In genomic region chr17:57889252-57889651, GRCh38 we compare ENCODE assay signal across 15 cellular contexts. TPM values are rescaled to one million over a fixed set of nuclear protein-coding genes. Genes with fewer than 3 reads are reported as not detected.
DNase-seq lines count a peak whose midpoint lies in the region; ATAC-seq and TF ChIP-seq lines count a peak whose summit lies in the region.
"Had no signal": no experiment of that assay in that cellular context is flagged by ENCODE, and none has a peak within 500 bp of the region (broad histone marks: within the 10 kb centered on the region; RNA-seq: fewer than 3 reads in every experiment).

No MANE protein-coding gene starts in this region.

- no peak for TF ChIP-seq EP300 in transverse colon (IDR thresholded peaks at IDR 0.05; ENCODE audit: low read depth)

- H3K4me1 ChIP-seq in Panc1 (ENCODE audit: control insufficient read depth, insufficient read depth, low read length), result peaks cover 54% of the 10 kb centered on the region
- H3K4me1 ChIP-seq in transverse colon, result peaks cover 43 to 56% (median 49%) of the 10 kb centered on the region in 4 donors
- H3K4me1 ChIP-seq in CD8-positive, alpha-beta memory T cell (ENCODE audit: insufficient read depth, low read length), result peaks cover 7% of the 10 kb centered on the region

- no peaks in the 10 kb centered on the region for H3K9me3 ChIP-seq in Panc1 (ENCODE audit: control insufficient read depth, insufficient read depth, low read depth, low read length)
- no peaks in the 10 kb centered on the region for H3K9me3 ChIP-seq in transverse colon
- no peaks in the 10 kb centered on the region for H3K9me3 ChIP-seq in CD8-positive, alpha-beta memory T cell (ENCODE audit: low read length)
- H3K9me3 ChIP-seq: mucosa of descending colon had no signal

- BruUV-seq in Panc1 (replicated peaks; lab: Mats Ljungman, UMichigan), result no TSS peak

- POLR2A ChIA-PET in Panc1 (lab: Charles Lee), result no interaction called here
- POLR2A ChIA-PET in CD8-positive, alpha-beta memory T cell (lab: Charles Lee), result interaction anchor here (1.3 kb wide), 1 partner anchor 108 kb away, joined by 3 read pairs; no protein-coding TSS in a partner anchor

- TF ChIP-seq POLR2A in transverse colon (IDR thresholded peaks at IDR 0.05), result no peak

- H3K27ac ChIP-seq in Panc1 (ENCODE audit: low read length) (peak overlapping the region; percentile 94), cingulate gyrus (ENCODE audit: low read depth, low read length) (peak overlapping the region; percentile 93), transverse colon (peak overlapping the region; percentile 88 to 98 (median 92))
- H3K27ac ChIP-seq in CD8-positive, alpha-beta memory T cell (ENCODE audit: low read depth, low read length), result no peak overlapping the region

- H3K27me3 Mint-ChIP-seq in nephron (ENCODE audit: low read depth) (no peaks in the 10 kb centered on the region), natural killer cell (ENCODE audit: low read depth in 2 of 2) (peaks cover 0 to 2% of the 10 kb centered on the region in 2 donors)
- H3K27me3 Mint-ChIP-seq in stimulated activated naive CD8-positive, alpha-beta T cell treated with anti-CD3 and anti-CD28 coated beads, Interleukin-15, amount 100 ng/mL, for 72 hours, result peaks cover 7% of the 10 kb centered on the region
- peaks cover 11 to 18% of the 10 kb centered on the region in 2 donors for H3K27me3 Mint-ChIP-seq in CD8-positive, alpha-beta memory T cell
- H3K27me3 Mint-ChIP-seq: activated naive CD4-positive, alpha-beta T cell treated with anti-CD3 and anti-CD28 coated beads, Interleukin-2, amount 50 U/mL, for 24 hours had no signal

- H3K4me3 ChIP-seq in Panc1 (ENCODE audit: low read depth in 2 of 2, low read length in 2 of 2), result no peak overlapping the region
- no peak overlapping the region for H3K4me3 ChIP-seq in transverse colon
- H3K4me3 ChIP-seq in CD8-positive, alpha-beta memory T cell (ENCODE audit: low read length), result no peak overlapping the region
- H3K4me3 ChIP-seq: mucosa of descending colon had no signal

- in situ Hi-C loops in Panc1 (cut with HindIII; ENCODE audit: low pct_unique_long_range_greater_than_20kb, low sequenced_read_pairs), result no loop called here
- in situ Hi-C loops in transverse colon (cut with MboI; ENCODE audit: low pct_ligation_motif_present in 1 of 4, low pct_unique_long_range_greater_than_20kb in 1 of 4, low sequenced_read_pairs in 3 of 4), result no loop called here

- peak overlapping the region in 2 of 3 experiments; percentile 48 to 53 for H3K27ac Mint-ChIP-seq in nephron
- no peak overlapping the region for H3K27ac Mint-ChIP-seq in natural killer cell
- no peak overlapping the region for H3K27ac Mint-ChIP-seq in stimulated activated naive CD8-positive, alpha-beta T cell treated with anti-CD3 and anti-CD28 coated beads, Interleukin-15, amount 100 ng/mL, for 72 hours
- no peak overlapping the region for H3K27ac Mint-ChIP-seq in CD8-positive, alpha-beta memory T cell
- H3K27ac Mint-ChIP-seq: activated naive CD4-positive, alpha-beta T cell treated with anti-CD3 and anti-CD28 coated beads, Interleukin-2, amount 50 U/mL, for 24 hours had no signal

- DNase-seq in Panc1 (ENCODE audit: low read depth, low spot score) (no peak), transverse colon (no peak), natural killer cell (no peak)
- DNase-seq in stimulated activated naive CD8-positive, alpha-beta T cell treated with anti-CD3 and anti-CD28 coated beads, Interleukin-15, amount 100 ng/mL, for 72 hours, result no peak
- no peak for DNase-seq in CD8-positive, alpha-beta memory T cell
- DNase-seq: activated CD4-positive, CD25-positive, alpha-beta regulatory T cell; central memory CD4-positive, alpha-beta T cell; DMS79 treated with DMSO at 0.1 percent for 48 hours; NCI-H187 treated with DMSO at 0.1 percent for 48 hours; NCI-H524 treated with DMSO at 0.1 percent for 48 hours; stimulated activated CD4-positive, alpha-beta T cell treated with anti-CD3 and anti-CD28 coated beads, Interleukin-1b, Interleukin-23, amount 100 ng/mL, for 48 hours had no signal

- CTCF ChIA-PET in Panc1 (lab: Charles Lee), result no interaction called here
- CTCF ChIA-PET in CD8-positive, alpha-beta memory T cell (lab: Charles Lee), result no interaction called here

- H3K36me3 ChIP-seq in Panc1 (ENCODE audit: control insufficient read depth, insufficient read depth, low read length), result no peaks in the 10 kb centered on the region
- no peaks in the 10 kb centered on the region for H3K36me3 ChIP-seq in transverse colon
- H3K36me3 ChIP-seq in CD8-positive, alpha-beta memory T cell (ENCODE audit: insufficient read depth, low read length), result no peaks in the 10 kb centered on the region

- no peaks in the 10 kb centered on the region for H3K27me3 ChIP-seq in Panc1 (ENCODE audit: control insufficient read depth, insufficient read depth, low read length)
- H3K27me3 ChIP-seq in transverse colon, result no peaks in the 10 kb centered on the region
- H3K27me3 ChIP-seq in CD8-positive, alpha-beta memory T cell (ENCODE audit: insufficient read depth, low read length, poor library complexity, severe bottlenecking), result peaks cover 3% of the 10 kb centered on the region

- TF ChIP-seq CTCF in Panc1 (IDR thresholded peaks at IDR 0.05), result no peak
- TF ChIP-seq CTCF in nephron (IDR thresholded peaks at IDR 0.05; ENCODE audit: unreplicated experiment in 3 of 3), result no peak
- TF ChIP-seq CTCF in transverse colon (IDR thresholded peaks at IDR 0.05), result no peak
- no peak for TF ChIP-seq CTCF in natural killer cell (IDR thresholded peaks at IDR 0.05)

- ATAC-seq in Panc1 (no peak), natural killer cell (no peak)
- ATAC-seq in stimulated activated naive CD8-positive, alpha-beta T cell treated with anti-CD3 and anti-CD28 coated beads, Interleukin-15, amount 100 ng/mL, for 72 hours, result no peak
- ATAC-seq: mucosa of descending colon had no signal

- peaks cover 8% of the 10 kb centered on the region for H3K36me3 Mint-ChIP-seq in nephron (ENCODE audit: low read depth)
- no peaks in the 10 kb centered on the region for H3K36me3 Mint-ChIP-seq in natural killer cell
- H3K36me3 Mint-ChIP-seq in CD8-positive, alpha-beta memory T cell, result no peaks in the 10 kb centered on the region
- H3K36me3 Mint-ChIP-seq: activated naive CD4-positive, alpha-beta T cell treated with anti-CD3 and anti-CD28 coated beads, Interleukin-2, amount 50 U/mL, for 24 hours had no signal

- H3K4me3 Mint-ChIP-seq in nephron, result peak overlapping the region in 1 of 3 experiments; percentile 17
- no peak overlapping the region for H3K4me3 Mint-ChIP-seq in natural killer cell
- H3K4me3 Mint-ChIP-seq in stimulated activated naive CD8-positive, alpha-beta T cell treated with anti-CD3 and anti-CD28 coated beads, Interleukin-15, amount 100 ng/mL, for 72 hours, result no peak overlapping the region
- H3K4me3 Mint-ChIP-seq in CD8-positive, alpha-beta memory T cell, result no peak overlapping the region
- H3K4me3 Mint-ChIP-seq: activated naive CD4-positive, alpha-beta T cell treated with anti-CD3 and anti-CD28 coated beads, Interleukin-2, amount 50 U/mL, for 24 hours had no signal

- 79% methylated on average over 2 of the region's 2 CpGs; no CpG with 5 or more reads in 1 of the 2 donors for WGBS in transverse colon (ENCODE audit: low coverage in 1 of 2), 2 donors

- H3K4me1 Mint-ChIP-seq in nephron, result peaks cover 66% of the 10 kb centered on the region
- peaks cover 11 to 15% of the 10 kb centered on the region in 2 donors for H3K4me1 Mint-ChIP-seq in natural killer cell
- H3K4me1 Mint-ChIP-seq in stimulated activated naive CD8-positive, alpha-beta T cell treated with anti-CD3 and anti-CD28 coated beads, Interleukin-15, amount 100 ng/mL, for 72 hours, result peaks cover 4% of the 10 kb centered on the region
- H3K4me1 Mint-ChIP-seq in CD8-positive, alpha-beta memory T cell, result peaks cover 0 to 5% (median 3%) of the 10 kb centered on the region in 3 donors

- intact Hi-C loops in Panc1 (cut with micrococcal nuclease; ENCODE audit: unreplicated experiment) (no loop called here), transverse colon (cut with DNase I; ENCODE audit: low total_unique reads) (no loop called here), natural killer cell (cut with micrococcal nuclease) (no loop called here)

- H3K9me3 Mint-ChIP-seq in nephron (no peaks in the 10 kb centered on the region), natural killer cell (no peaks in the 10 kb centered on the region)
- no peaks in the 10 kb centered on the region for H3K9me3 Mint-ChIP-seq in stimulated activated naive CD8-positive, alpha-beta T cell treated with anti-CD3 and anti-CD28 coated beads, Interleukin-15, amount 100 ng/mL, for 72 hours
- no peaks in the 10 kb centered on the region for H3K9me3 Mint-ChIP-seq in CD8-positive, alpha-beta memory T cell
- H3K9me3 Mint-ChIP-seq: activated naive CD4-positive, alpha-beta T cell treated with anti-CD3 and anti-CD28 coated beads, Interleukin-2, amount 50 U/mL, for 24 hours had no signal

RNA-seq across cellular contexts. Expression of gene MRPS23, which starts 39.4 kb away (rescaled TPM):
- total RNA-seq in Panc1 (2021; ENCODE audit: unreplicated experiment) (85.4 TPM), transverse colon (10 to 100 TPM in 1 of 4 donors, 1 to 10 TPM in 2, under 1 TPM in 1; 0.37 to 11.1 (median 6.5) TPM), natural killer cell (10 to 100 TPM; 12.8 to 17.3 (median 17.2) TPM)
- polyA plus RNA-seq in Panc1 (2012; ENCODE audit: insufficient read length), result 76.8 TPM
- total RNA-seq in CD8-positive, alpha-beta memory T cell, result 10 to 100 TPM; 83.1 to 88.5 TPM
- polyA plus RNA-seq in CD8-positive, alpha-beta memory T cell, result 42.6 TPM

Comparison
In these comparisons a context has a peak if more than half of its experiments do, and no peak if none do; other contexts are left out.
1. H3K27ac Mint-ChIP-seq: peak in nephron (2 of 3); none in natural killer cell (0 of 2), stimulated activated naive CD8-positive, alpha-beta T cell treated with anti-CD3 and anti-CD28 coated beads, Interleukin-15, amount 100 ng/mL, for 72 hours (0 of 2) and CD8-positive, alpha-beta memory T cell (0 of 8).